2 cellular contexts compared by ENCODE assay signal in the genomic region with DNA sequence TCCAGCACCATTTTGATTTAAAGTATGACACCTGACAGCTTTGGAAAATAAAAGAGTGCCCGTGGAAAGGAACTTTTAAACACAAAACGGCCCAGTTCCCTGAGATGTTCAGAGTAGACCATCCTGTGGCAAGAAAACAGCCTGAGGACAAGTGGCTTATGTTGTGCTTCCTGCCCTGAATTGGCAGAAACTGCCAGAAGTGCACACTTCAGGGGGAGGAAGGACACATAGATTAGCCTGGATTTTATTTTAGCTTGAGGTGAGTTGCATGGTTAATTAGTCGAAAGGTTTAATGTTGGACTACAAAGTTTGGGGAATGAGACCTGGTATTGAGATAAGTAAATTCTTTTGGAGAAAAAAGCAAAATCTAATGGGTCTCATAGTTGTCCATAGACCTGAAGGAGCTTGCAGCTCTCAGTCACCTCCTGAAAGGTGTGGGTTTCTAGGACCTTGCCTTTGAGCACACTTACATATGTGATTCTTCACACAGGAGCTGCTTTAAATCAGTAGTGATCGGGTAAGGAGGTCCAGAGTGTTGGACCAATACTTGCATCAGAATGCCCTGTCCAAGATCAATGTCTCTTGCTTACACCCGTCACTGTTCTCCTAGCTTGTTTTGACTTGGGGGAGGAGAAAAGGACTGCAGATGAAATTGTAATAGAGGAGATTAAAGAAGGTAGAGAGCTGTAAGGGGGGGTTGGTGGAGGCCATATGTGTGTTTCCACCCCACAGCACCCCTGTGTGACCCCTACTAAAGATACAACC.
TF ChIP-seq lines count a peak whose summit lies in the region.

No MANE protein-coding gene starts in this region.

TF ChIP-seq in HepG2, 621 proteins besides CTCF, POLR2A, EP300 and RAD21:
- TF ChIP-seq RBFOX2 (IDR thresholded peaks at IDR 0.05; ENCODE audit: low read depth, low read length) (peak; percentile 81), SMARCE1 (IDR thresholded peaks at IDR 0.05; ENCODE audit: borderline replicate concordance) (no peak), RBM22 (optimal IDR thresholded peaks at IDR 0.05; ENCODE audit: low read length) (peak; percentile 51), ZFX (CRISPR knock-in tag; IDR thresholded peaks at IDR 0.05; ENCODE audit: low read depth) (0 out of 2 replicates have a peak, but pooled peaks have one; percentile 20), ZC3H4 (CRISPR knock-in tag; IDR thresholded peaks at IDR 0.05; ENCODE audit: borderline replicate concordance) (peak; percentile 62; the same call in 1 of the 2 replicates), POLR2G (IDR thresholded peaks at IDR 0.05; ENCODE audit: low read depth, low read length) (peak; percentile 43; the same call in 1 of the 2 replicates), SSRP1 (CRISPR knock-in tag; IDR thresholded peaks at IDR 0.05) (0 out of 2 replicates have a peak, but pooled peaks have one; percentile 28)
- TF ChIP-seq, protein P1, sequence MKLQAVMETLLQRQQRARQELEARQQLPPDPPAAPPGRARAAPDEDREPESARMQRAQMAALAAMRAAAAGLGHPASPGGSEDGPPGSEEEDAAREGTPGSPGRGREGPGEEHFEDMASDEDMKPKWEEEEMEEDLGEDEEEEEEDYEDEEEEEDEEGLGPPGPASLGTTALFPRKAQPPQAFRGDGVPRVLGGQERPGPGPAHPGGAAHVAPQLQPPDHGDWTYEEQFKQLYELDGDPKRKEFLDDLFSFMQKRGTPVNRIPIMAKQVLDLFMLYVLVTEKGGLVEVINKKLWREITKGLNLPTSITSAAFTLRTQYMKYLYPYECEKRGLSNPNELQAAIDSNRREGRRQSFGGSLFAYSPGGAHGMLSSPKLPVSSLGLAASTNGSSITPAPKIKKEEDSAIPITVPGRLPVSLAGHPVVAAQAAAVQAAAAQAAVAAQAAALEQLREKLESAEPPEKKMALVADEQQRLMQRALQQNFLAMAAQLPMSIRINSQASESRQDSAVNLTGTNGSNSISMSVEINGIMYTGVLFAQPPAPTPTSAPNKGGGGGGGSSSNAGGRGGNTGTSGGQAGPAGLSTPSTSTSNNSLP (IDR thresholded peaks at IDR 0.05; ENCODE audit: low read depth, low read length), result no peak
- TF ChIP-seq, protein P2, sequence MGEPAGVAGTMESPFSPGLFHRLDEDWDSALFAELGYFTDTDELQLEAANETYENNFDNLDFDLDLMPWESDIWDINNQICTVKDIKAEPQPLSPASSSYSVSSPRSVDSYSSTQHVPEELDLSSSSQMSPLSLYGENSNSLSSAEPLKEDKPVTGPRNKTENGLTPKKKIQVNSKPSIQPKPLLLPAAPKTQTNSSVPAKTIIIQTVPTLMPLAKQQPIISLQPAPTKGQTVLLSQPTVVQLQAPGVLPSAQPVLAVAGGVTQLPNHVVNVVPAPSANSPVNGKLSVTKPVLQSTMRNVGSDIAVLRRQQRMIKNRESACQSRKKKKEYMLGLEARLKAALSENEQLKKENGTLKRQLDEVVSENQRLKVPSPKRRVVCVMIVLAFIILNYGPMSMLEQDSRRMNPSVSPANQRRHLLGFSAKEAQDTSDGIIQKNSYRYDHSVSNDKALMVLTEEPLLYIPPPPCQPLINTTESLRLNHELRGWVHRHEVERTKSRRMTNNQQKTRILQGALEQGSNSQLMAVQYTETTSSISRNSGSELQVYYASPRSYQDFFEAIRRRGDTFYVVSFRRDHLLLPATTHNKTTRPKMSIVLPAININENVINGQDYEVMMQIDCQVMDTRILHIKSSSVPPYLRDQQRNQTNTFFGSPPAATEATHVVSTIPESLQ (CRISPR knock-in tag; conservative IDR thresholded peaks at IDR 0.05), result no peak
- TF ChIP-seq, protein P3, sequence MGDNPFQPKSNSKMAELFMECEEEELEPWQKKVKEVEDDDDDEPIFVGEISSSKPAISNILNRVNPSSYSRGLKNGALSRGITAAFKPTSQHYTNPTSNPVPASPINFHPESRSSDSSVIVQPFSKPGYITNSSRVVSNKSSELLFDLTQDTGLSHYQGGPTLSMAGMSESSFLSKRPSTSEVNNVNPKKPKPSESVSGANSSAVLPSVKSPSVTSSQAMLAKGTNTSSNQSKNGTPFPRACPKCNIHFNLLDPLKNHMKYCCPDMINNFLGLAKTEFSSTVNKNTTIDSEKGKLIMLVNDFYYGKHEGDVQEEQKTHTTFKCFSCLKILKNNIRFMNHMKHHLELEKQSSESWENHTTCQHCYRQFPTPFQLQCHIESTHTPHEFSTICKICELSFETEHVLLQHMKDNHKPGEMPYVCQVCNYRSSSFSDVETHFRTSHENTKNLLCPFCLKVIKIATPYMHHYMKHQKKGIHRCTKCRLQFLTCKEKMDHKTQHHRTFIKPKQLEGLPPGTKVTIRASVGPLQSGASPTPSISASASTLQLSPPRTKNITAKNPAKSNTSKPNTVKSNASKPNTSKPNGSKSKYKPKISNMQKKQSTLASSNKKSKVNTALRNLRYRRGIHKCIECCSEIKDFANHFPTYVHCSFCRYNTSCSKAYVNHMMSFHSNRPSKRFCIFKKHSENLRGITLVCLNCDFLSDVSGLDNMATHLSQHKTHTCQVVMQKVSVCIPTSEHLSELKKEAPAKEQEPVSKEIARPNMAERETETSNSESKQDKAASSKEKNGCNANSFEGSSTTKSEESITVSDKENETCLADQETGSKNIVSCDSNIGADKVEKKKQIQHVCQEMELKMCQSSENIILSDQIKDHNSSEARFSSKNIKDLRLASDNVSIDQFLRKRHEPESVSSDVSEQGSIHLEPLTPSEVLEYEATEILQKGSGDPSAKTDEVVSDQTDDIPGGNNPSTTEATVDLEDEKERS (CRISPR knock-in tag; IDR thresholded peaks at IDR 0.05), result no peak
TF ChIP-seq in HepG2: peak in this region for 6.

TF ChIP-seq in HEK293T, 16 proteins besides CTCF, POLR2A, EP300 and RAD21:
- TF ChIP-seq ARNT (IDR thresholded peaks at IDR 0.05), result no peak
- TF ChIP-seq L3MBTL2 (conservative IDR thresholded peaks at IDR 0.05), result no peak
- TF ChIP-seq TARDBP (IDR thresholded peaks at IDR 0.05), result no peak
- TF ChIP-seq, protein P4, sequence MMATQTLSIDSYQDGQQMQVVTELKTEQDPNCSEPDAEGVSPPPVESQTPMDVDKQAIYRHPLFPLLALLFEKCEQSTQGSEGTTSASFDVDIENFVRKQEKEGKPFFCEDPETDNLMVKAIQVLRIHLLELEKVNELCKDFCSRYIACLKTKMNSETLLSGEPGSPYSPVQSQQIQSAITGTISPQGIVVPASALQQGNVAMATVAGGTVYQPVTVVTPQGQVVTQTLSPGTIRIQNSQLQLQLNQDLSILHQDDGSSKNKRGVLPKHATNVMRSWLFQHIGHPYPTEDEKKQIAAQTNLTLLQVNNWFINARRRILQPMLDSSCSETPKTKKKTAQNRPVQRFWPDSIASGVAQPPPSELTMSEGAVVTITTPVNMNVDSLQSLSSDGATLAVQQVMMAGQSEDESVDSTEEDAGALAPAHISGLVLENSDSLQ (IDR thresholded peaks at IDR 0.05), result no peak
- no peak for TF ChIP-seq LEF1 (IDR thresholded peaks at IDR 0.05; ENCODE audit: borderline replicate concordance)
- TF ChIP-seq FOXA1 (IDR thresholded peaks at IDR 0.05), result no peak
- TF ChIP-seq BHLHE40 (IDR thresholded peaks at IDR 0.05; ENCODE audit: borderline replicate concordance), result no peak
- no peak for TF ChIP-seq HDGF (IDR thresholded peaks at IDR 0.05; ENCODE audit: borderline replicate concordance)
- TF ChIP-seq NFRKB (IDR thresholded peaks at IDR 0.05), result no peak
- TF ChIP-seq FOXM1 (IDR thresholded peaks at IDR 0.05; ENCODE audit: borderline replicate concordance), result no peak
- TF ChIP-seq SP1 (IDR thresholded peaks at IDR 0.05), result no peak
- TF ChIP-seq ZNF384 (IDR thresholded peaks at IDR 0.05), result no peak
- no peak for TF ChIP-seq ELF4 (IDR thresholded peaks at IDR 0.05)
- no peak for TF ChIP-seq FOXK2 (IDR thresholded peaks at IDR 0.05)
- no peak for TF ChIP-seq SUZ12 (IDR thresholded peaks at IDR 0.05)
- TF ChIP-seq CTBP1 (IDR thresholded peaks at IDR 0.05; ENCODE audit: borderline replicate concordance), result no peak
